28 cellular contexts compared by ENCODE assay signal in genomic region chr9:89377411-89377810, GRCh38. TPM values are rescaled to one million over a fixed set of nuclear protein-coding genes. Genes with fewer than 3 reads are reported as not detected.
DNase-seq lines count a peak whose midpoint lies in the region; ATAC-seq and TF ChIP-seq lines count a peak whose summit lies in the region.
"Had no signal": no experiment of that assay in that cellular context is flagged by ENCODE, and none has a peak within 500 bp of the region (broad histone marks: within the 10 kb centered on the region; RNA-seq: fewer than 3 reads in every experiment).

No MANE protein-coding gene starts in this region.

- intact Hi-C loops in activated T-helper 2 cell treated with anti-CD3 and anti-CD28 coated beads, Interferon-gamma antibody, Interleukin-2, Interleukin-4, amounts not matched to agents 10 μg/mL and 5 μg/mL and 100 μg/mL, durations not matched to agents 14 hours and 24 hours and 36 hours (cut with micrococcal nuclease), result no loop called here
- intact Hi-C loops in sciatic nerve (cut with DNase I), result loop anchor here (10.0 kb wide), 1 partner anchor 53 kb away; no protein-coding TSS in a partner anchor

- in situ Hi-C loops in ACHN (cut with HindIII; ENCODE audit: low pct_ligation_motif_present, low pct_unique_long_range_greater_than_20kb, low sequenced_read_pairs), result loop anchor here (25.0 kb wide), 1 partner anchor 185 kb away; no protein-coding TSS in a partner anchor

- no peak for TF ChIP-seq CTCF in GM23338 (conservative IDR thresholded peaks at IDR 0.05; ENCODE audit: low read depth in 2 of 2)
- TF ChIP-seq CTCF in neural crest cell (conservative IDR thresholded peaks at IDR 0.05), result no peak

- peaks cover 73% of the 10 kb centered on the region for H3K36me3 Mint-ChIP-seq in T-helper 2 cell treated with Interferon-gamma antibody and Interleukin-4, amounts not matched to agents 5 μg/mL and 100 μg/mL, for 36 hours (ENCODE audit: low read depth)
- H3K36me3 Mint-ChIP-seq in GM23338 (ENCODE audit: low read depth) (peaks cover 46% of the 10 kb centered on the region), neural crest cell (ENCODE audit: low read depth) (peaks cover 4% of the 10 kb centered on the region)
- H3K36me3 Mint-ChIP-seq in activated T-helper 2 cell treated with anti-CD3 and anti-CD28 coated beads, Interferon-gamma antibody, Interleukin-2, Interleukin-4, amounts not matched to agents 10 μg/mL and 5 μg/mL and 100 μg/mL, durations not matched to agents 14 hours and 24 hours and 36 hours (ENCODE audit: low read depth), result peaks cover 69% of the 10 kb centered on the region

- H3K4me3 ChIP-seq in GM23338, result no peak overlapping the region
- H3K4me3 ChIP-seq: cardiac muscle cell, gastrocnemius medialis, uterus had no signal

- H3K27me3 Mint-ChIP-seq in T-helper 2 cell treated with Interferon-gamma antibody and Interleukin-4, amounts not matched to agents 5 μg/mL and 100 μg/mL, for 36 hours (ENCODE audit: low read depth), result no peaks in the 10 kb centered on the region
- H3K27me3 Mint-ChIP-seq in GM23338 (ENCODE audit: insufficient read depth, low read depth, poor library complexity) (peaks cover 7% of the 10 kb centered on the region), neural crest cell (ENCODE audit: low read depth) (no peaks in the 10 kb centered on the region)
- no peaks in the 10 kb centered on the region for H3K27me3 Mint-ChIP-seq in activated T-helper 2 cell treated with anti-CD3 and anti-CD28 coated beads, Interferon-gamma antibody, Interleukin-2, Interleukin-4, amounts not matched to agents 10 μg/mL and 5 μg/mL and 100 μg/mL, durations not matched to agents 14 hours and 24 hours and 36 hours (ENCODE audit: low read depth)
- H3K27me3 Mint-ChIP-seq: progenitor cell of endocrine pancreas had no signal

- H3K9me2 ChIP-seq in GM23338 (ENCODE audit: insufficient read depth), result no peaks in the 10 kb centered on the region

- H3K4me2 ChIP-seq in GM23338, result no peak overlapping the region

- H3F3A ChIP-seq in GM23338 (replicated peaks; ENCODE audit: low read depth), result no peaks in the 10 kb centered on the region

- H3K79me2 ChIP-seq in GM23338 (replicated peaks; ENCODE audit: insufficient read depth), result no peaks in the 10 kb centered on the region

- peaks cover 78% of the 10 kb centered on the region for H3K4me1 Mint-ChIP-seq in T-helper 2 cell treated with Interferon-gamma antibody and Interleukin-4, amounts not matched to agents 5 μg/mL and 100 μg/mL, for 36 hours (ENCODE audit: low read depth)
- no peaks in the 10 kb centered on the region; the same call in 2 of the 3 replicates for H3K4me1 Mint-ChIP-seq in GM23338
- peaks cover 70% of the 10 kb centered on the region for H3K4me1 Mint-ChIP-seq in activated T-helper 2 cell treated with anti-CD3 and anti-CD28 coated beads, Interferon-gamma antibody, Interleukin-2, Interleukin-4, amounts not matched to agents 10 μg/mL and 5 μg/mL and 100 μg/mL, durations not matched to agents 14 hours and 24 hours and 36 hours (ENCODE audit: low read depth)
- H3K4me1 Mint-ChIP-seq in neural crest cell, result peaks cover 6% of the 10 kb centered on the region

- H3K27ac Mint-ChIP-seq in T-helper 2 cell treated with Interferon-gamma antibody and Interleukin-4, amounts not matched to agents 5 μg/mL and 100 μg/mL, for 36 hours, result peak overlapping the region; percentile 15
- H3K27ac Mint-ChIP-seq in GM23338 (0 out of 2 replicates have a peak overlapping the region, but pooled peaks have one; percentile 45), neural crest cell (ENCODE audit: unreplicated experiment) (peak overlapping the region; percentile 57)
- peak overlapping the region; percentile 78 for H3K27ac Mint-ChIP-seq in activated T-helper 2 cell treated with anti-CD3 and anti-CD28 coated beads, Interferon-gamma antibody, Interleukin-2, Interleukin-4, amounts not matched to agents 10 μg/mL and 5 μg/mL and 100 μg/mL, durations not matched to agents 14 hours and 24 hours and 36 hours
- H3K27ac Mint-ChIP-seq: progenitor cell of endocrine pancreas had no signal

- no peak overlapping the region for H3K4me3 Mint-ChIP-seq in T-helper 2 cell treated with Interferon-gamma antibody and Interleukin-4, amounts not matched to agents 5 μg/mL and 100 μg/mL, for 36 hours
- no peak overlapping the region for H3K4me3 Mint-ChIP-seq in GM23338
- no peak overlapping the region for H3K4me3 Mint-ChIP-seq in activated T-helper 2 cell treated with anti-CD3 and anti-CD28 coated beads, Interferon-gamma antibody, Interleukin-2, Interleukin-4, amounts not matched to agents 10 μg/mL and 5 μg/mL and 100 μg/mL, durations not matched to agents 14 hours and 24 hours and 36 hours (ENCODE audit: low read depth)
- H3K4me3 Mint-ChIP-seq in neural crest cell, result no peak overlapping the region

- H2AFZ ChIP-seq in GM23338, result no peak overlapping the region

- no peak for ATAC-seq in GM23338
- ATAC-seq in sciatic nerve, result no peak
- ATAC-seq: gastrocnemius medialis had no signal

- H3K9me3 Mint-ChIP-seq in T-helper 2 cell treated with Interferon-gamma antibody and Interleukin-4, amounts not matched to agents 5 μg/mL and 100 μg/mL, for 36 hours, result no peaks in the 10 kb centered on the region
- H3K9me3 Mint-ChIP-seq in GM23338 (no peaks in the 10 kb centered on the region; the same call in 2 of the 3 replicates), neural crest cell (no peaks in the 10 kb centered on the region)
- no peaks in the 10 kb centered on the region for H3K9me3 Mint-ChIP-seq in activated T-helper 2 cell treated with anti-CD3 and anti-CD28 coated beads, Interferon-gamma antibody, Interleukin-2, Interleukin-4, amounts not matched to agents 10 μg/mL and 5 μg/mL and 100 μg/mL, durations not matched to agents 14 hours and 24 hours and 36 hours

- no peak for DNase-seq in T-helper 2 cell treated with Interferon-gamma antibody and Interleukin-4, amounts not matched to agents 5 μg/mL and 100 μg/mL, for 36 hours (ENCODE audit: low spot score)
- DNase-seq in T-helper 2 cell (no peak), GM23338 (ENCODE audit: low spot score) (no peak), neural crest cell (ENCODE audit: low read depth, low spot score) (no peak), ACHN (no peak), dermis blood vessel endothelial cell (no peak), sciatic nerve (ENCODE audit: low spot score) (no peak)
- DNase-seq in activated T-helper 2 cell treated with anti-CD3 and anti-CD28 coated beads, Interferon-gamma antibody, Interleukin-2, Interleukin-4, amounts not matched to agents 10 μg/mL and 5 μg/mL and 100 μg/mL, durations not matched to agents 14 hours and 24 hours and 36 hours (ENCODE audit: low spot score), result no peak
- DNase-seq: 8988T; activated CD4-positive, alpha-beta T cell treated with anti-CD3 and anti-CD28 coated beads, Interleukin-2, amount 50 U/mL, for 48 hours; activated T-cell treated with anti-CD3 and anti-CD28 coated beads, Interleukin-2, amount 50 U/mL, for 1 hour; amniotic stem cell; DMS53; erythroblast; gastrocnemius medialis; KBM-7; kidney glomerular epithelial cell; mammary epithelial cell; NCI-H2029; NCI-H446; NK-92 treated with Interleukin-12 subunit alpha and Interleukin-12 subunit beta, amount 100 ng/mL, for 24 hours; RPMI8226; stimulated activated CD4-positive, alpha-beta T cell treated with anti-CD3 and anti-CD28 coated beads, Interleukin-2, amount 100 ng/mL, for 48 hours; uterus had no signal

- H4K20me1 ChIP-seq in GM23338 (replicated peaks; ENCODE audit: insufficient read depth), result no peaks in the 10 kb centered on the region

- no peak overlapping the region for H3K27ac ChIP-seq in GM23338 (ENCODE audit: low read depth)
- H3K27ac ChIP-seq: C4-2B, cardiac muscle cell, gastrocnemius medialis, HL-60, uterus had no signal

- no peaks in the 10 kb centered on the region for H3K27me3 ChIP-seq in GM23338 (ENCODE audit: insufficient read depth)
- H3K27me3 ChIP-seq: cardiac muscle cell, gastrocnemius medialis, uterus had no signal

- H3K4me1 ChIP-seq in GM23338 (ENCODE audit: insufficient read depth), result peaks cover 3% of the 10 kb centered on the region; the same call in 1 of the 2 replicates
- H3K4me1 ChIP-seq: gastrocnemius medialis, uterus had no signal

- peaks cover 9% of the 10 kb centered on the region; the same call in 1 of the 2 replicates for H3K36me3 ChIP-seq in GM23338 (ENCODE audit: insufficient read depth)
- H3K36me3 ChIP-seq: uterus had no signal

TF ChIP-seq in GM23338, 12 proteins besides CTCF, POLR2A, EP300 and RAD21 (continues in another document):
- no peak for TF ChIP-seq REST (IDR thresholded peaks at IDR 0.05; ENCODE audit: unreplicated experiment)
- TF ChIP-seq CREB1 (CRISPR knock-in tag; IDR thresholded peaks at IDR 0.05; ENCODE audit: low read depth), result no peak
- no peak for TF ChIP-seq POLR2AphosphoS5 (IDR thresholded peaks at IDR 0.05; ENCODE audit: low read depth)
- TF ChIP-seq EZH2 (IDR thresholded peaks at IDR 0.05; ENCODE audit: low read depth, unreplicated experiment), result no peak

RNA-seq across cellular contexts. Expression of gene SECISBP2, which starts 59.1 kb away (rescaled TPM):
- total RNA-seq in GM23338 (2014; rRNA removed; shearing (Covaris generic)), result 86.8 and 88.1 TPM in 2 replicates
- polyA plus RNA-seq in GM23338 (2016; fragmentation: Nextera tagmentation; extraction: Ambion mirVana), result 71.3 and 77.7 TPM in 2 replicates
- total RNA-seq in activated T-helper 2 cell treated with anti-CD3 and anti-CD28 coated beads, Interferon-gamma antibody, Interleukin-2, Interleukin-4, amounts not matched to agents 10 μg/mL and 5 μg/mL and 100 μg/mL, durations not matched to agents 14 hours and 24 hours and 36 hours, result 51.3 and 53.5 TPM in 2 replicates
- total RNA-seq in neural crest cell, result 56.7 and 62.6 TPM in 2 replicates
- 30.0 and 30.1 TPM in 2 replicates for total RNA-seq in dermis blood vessel endothelial cell
- 64.7 TPM for total RNA-seq in sciatic nerve

Comparison
In these comparisons a context has a peak if more than half of its experiments do, and no peak if none do; other contexts are left out.
1. H3K27ac Mint-ChIP-seq: peak in every context shown above with its lines; median percentile 78 in activated T-helper 2 cell treated with anti-CD3 and anti-CD28 coated beads, Interferon-gamma antibody, Interleukin-2, Interleukin-4, amounts not matched to agents 10 μg/mL and 5 μg/mL and 100 μg/mL, durations not matched to agents 14 hours and 24 hours and 36 hours; 57 in neural crest cell; 45 in GM23338; 15 in T-helper 2 cell treated with Interferon-gamma antibody and Interleukin-4, amounts not matched to agents 5 μg/mL and 100 μg/mL, for 36 hours.